In the genomic region with DNA sequence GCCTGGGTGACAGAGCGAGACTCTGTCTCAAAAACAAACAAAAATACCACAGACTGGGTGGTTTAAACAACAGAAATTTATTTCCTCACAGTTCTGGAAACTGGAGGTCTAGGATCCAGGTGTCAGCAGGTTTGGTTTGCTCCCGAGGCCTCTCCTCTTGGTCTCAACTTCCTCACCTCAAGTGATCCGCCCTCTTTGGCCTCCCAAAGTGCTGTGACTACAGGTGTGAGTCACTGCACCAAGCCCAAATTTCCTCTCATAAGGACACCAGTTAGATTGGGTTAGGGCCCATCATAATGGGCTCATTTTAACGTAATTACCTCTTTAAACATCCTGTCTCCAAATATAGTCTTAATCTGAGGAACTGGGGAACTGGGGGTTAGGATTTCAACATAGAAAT, we compare ENCODE assay signal across 16 cellular contexts.
"Had no signal": no experiment of that assay in that cellular context is flagged by ENCODE, and none has a peak within 500 bp of the region (broad histone marks: within the 10 kb centered on the region; RNA-seq: fewer than 3 reads in every experiment).

No MANE protein-coding gene starts in this region.

- H3K4me2 ChIP-seq: hepatocyte had no signal

- H3K27ac ChIP-seq: ascending aorta, colonic mucosa, hepatocyte, ovary, tibial nerve, WERI-Rb-1 had no signal

- H3K27me3 Mint-ChIP-seq: activated CD4-positive, alpha-beta memory T cell treated with anti-CD3 and anti-CD28 coated beads, Interleukin-2, amount 10 ng/mL, durations not matched to agents 7 days and 5 days; activated CD4-positive, alpha-beta T cell treated with anti-CD3 and anti-CD28 coated beads for 36 hours had no signal

- H3K4me1 ChIP-seq: ascending aorta, colonic mucosa had no signal

- FAIRE-seq: endothelial cell of umbilical vein had no signal

- DNase-seq: activated CD4-positive, alpha-beta memory T cell treated with anti-CD3 and anti-CD28 coated beads, Interleukin-2, amount 10 ng/mL, durations not matched to agents 7 days and 5 days; activated CD4-positive, alpha-beta T cell treated with anti-CD3 and anti-CD28 coated beads for 36 hours; activated CD8-positive, alpha-beta memory T cell treated with anti-CD3 and anti-CD28 coated beads, Interleukin-2, amount 50 U/mL, for 4 hours; activated naive CD4-positive, alpha-beta T cell treated with Interleukin-2 at 50 U/mL for 16 hours; activated naive CD8-positive, alpha-beta T cell treated with anti-CD3 and anti-CD28 coated beads, Interleukin-2, amount 50 U/mL, for 24 hours; colonic mucosa; left ventricle myocardium superior; mesendoderm; ovary; stimulated activated CD4-positive, alpha-beta T cell treated with anti-CD3 and anti-CD28 coated beads, Interleukin-15, amount 100 ng/mL, for 24 hours; T1000; WERI-Rb-1 had no signal

- H3K4me1 Mint-ChIP-seq: activated CD4-positive, alpha-beta T cell treated with anti-CD3 and anti-CD28 coated beads for 36 hours had no signal

- H3K79me2 ChIP-seq: hepatocyte had no signal

- H3K9me3 Mint-ChIP-seq: activated CD4-positive, alpha-beta memory T cell treated with anti-CD3 and anti-CD28 coated beads, Interleukin-2, amount 10 ng/mL, durations not matched to agents 7 days and 5 days; activated naive CD8-positive, alpha-beta T cell treated with anti-CD3 and anti-CD28 coated beads, Interleukin-2, amount 50 U/mL, for 24 hours had no signal

- H3K36me3 ChIP-seq: ascending aorta, colonic mucosa, ovary, tibial nerve, WERI-Rb-1 had no signal

- H3K27ac Mint-ChIP-seq: activated CD4-positive, alpha-beta memory T cell treated with anti-CD3 and anti-CD28 coated beads, Interleukin-2, amount 10 ng/mL, durations not matched to agents 7 days and 5 days; activated CD4-positive, alpha-beta T cell treated with anti-CD3 and anti-CD28 coated beads for 36 hours; activated naive CD8-positive, alpha-beta T cell treated with anti-CD3 and anti-CD28 coated beads, Interleukin-2, amount 50 U/mL, for 24 hours had no signal

- ATAC-seq: activated CD4-positive, alpha-beta T cell treated with anti-CD3 and anti-CD28 coated beads for 36 hours; activated naive CD8-positive, alpha-beta T cell treated with anti-CD3 and anti-CD28 coated beads, Interleukin-2, amount 50 U/mL, for 24 hours; left ventricle myocardium superior had no signal

- H2AFZ ChIP-seq: hepatocyte had no signal

- H3K27me3 ChIP-seq: ascending aorta, colonic mucosa, hepatocyte, ovary, tibial nerve had no signal

- H3K9me3 ChIP-seq: ascending aorta, colonic mucosa, ovary, tibial nerve had no signal

- H3K4me3 Mint-ChIP-seq: activated CD4-positive, alpha-beta memory T cell treated with anti-CD3 and anti-CD28 coated beads, Interleukin-2, amount 10 ng/mL, durations not matched to agents 7 days and 5 days; activated CD4-positive, alpha-beta T cell treated with anti-CD3 and anti-CD28 coated beads for 36 hours; activated naive CD8-positive, alpha-beta T cell treated with anti-CD3 and anti-CD28 coated beads, Interleukin-2, amount 50 U/mL, for 24 hours had no signal

- H3K4me3 ChIP-seq: ascending aorta, colonic mucosa, hepatocyte, ovary, tibial nerve had no signal
